ENCODE assay signal across 33 cellular contexts in the genomic region with DNA sequence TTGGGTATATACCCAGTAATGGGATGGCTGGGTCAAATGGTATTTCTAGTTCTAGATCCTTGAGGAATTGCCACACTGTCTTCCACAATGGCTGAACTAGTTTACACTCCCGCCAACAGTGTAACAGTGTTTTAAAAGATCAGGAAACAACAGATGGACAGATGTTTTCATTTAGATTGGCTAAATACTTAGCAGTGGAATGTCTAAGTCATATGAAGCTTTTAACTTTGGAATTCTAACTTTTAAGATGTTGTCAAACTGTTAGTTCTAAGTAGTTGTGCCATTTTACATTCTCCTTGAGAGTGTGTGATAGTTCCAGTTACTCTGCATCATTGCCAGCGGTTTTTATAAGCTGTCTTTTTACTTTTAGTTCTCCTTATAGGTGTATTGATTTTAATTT.
"Had no signal": no experiment of that assay in that cellular context is flagged by ENCODE, and none has a peak within 500 bp of the region (broad histone marks: within the 10 kb centered on the region; RNA-seq: fewer than 3 reads in every experiment).

No MANE protein-coding gene starts in this region.

- H3K4me3 ChIP-seq: coronary artery, dorsolateral prefrontal cortex, heart left ventricle, pancreas, psoas muscle, sigmoid colon, uterus had no signal

- H3K27ac ChIP-seq: brain microvascular endothelial cell, coronary artery, dorsolateral prefrontal cortex, heart left ventricle, pancreas, psoas muscle, sigmoid colon, uterus, WERI-Rb-1 had no signal

- H3K9me3 ChIP-seq: pancreas, psoas muscle, sigmoid colon, uterus had no signal

- DNase-seq: activated CD4-positive, alpha-beta memory T cell treated with anti-CD3 and anti-CD28 coated beads for 36 hours; activated CD4-positive, alpha-beta T cell treated with anti-CD3 and anti-CD28 coated beads for 48 hours; activated CD8-positive, alpha-beta memory T cell treated with anti-CD3 and anti-CD28 coated beads, Interleukin-2, amount 50 U/mL, for 48 hours; activated gamma-delta T cell; activated naive CD4-positive, alpha-beta T cell treated with anti-CD3 and anti-CD28 coated beads, Interleukin-2, amount 10 ng/mL, durations not matched to agents 7 days and 5 days; activated naive CD8-positive, alpha-beta T cell treated with anti-CD3 and anti-CD28 coated beads, Interleukin-2, amount 10 ng/mL, durations not matched to agents 7 days and 5 days; activated T-cell treated with anti-CD3 and anti-CD28 coated beads, Interleukin-2, amount 50 U/mL, for 24 hours; amniotic stem cell; brain microvascular endothelial cell; dorsolateral prefrontal cortex; effector memory CD4-positive, alpha-beta T cell; erythroblast; heart left ventricle; hypothalamus; immature natural killer cell; kidney; naive B cell; pancreas; psoas muscle; sigmoid colon; small intestine; stimulated activated CD4-positive, alpha-beta T cell treated with anti-CD3 and anti-CD28 coated beads, Interleukin-1b, Interleukin-23, amount 100 ng/mL, for 48 hours; stimulated activated CD4-positive, alpha-beta T cell treated with anti-CD3 and anti-CD28 coated beads, Interleukin-4, amount 100 ng/mL, for 4 hours; stimulated activated CD8-positive, alpha-beta memory T cell treated with anti-CD3 and anti-CD28 coated beads, Interleukin-4, amount 100 ng/mL, for 48 hours; stimulated activated naive CD8-positive, alpha-beta T cell treated with anti-CD3 and anti-CD28 coated beads, Interleukin-15, amount 100 ng/mL, for 72 hours; substantia nigra; T-helper 17 cell; T1000; uterus; WERI-Rb-1 had no signal

- H3K27me3 ChIP-seq: brain microvascular endothelial cell, dorsolateral prefrontal cortex, heart left ventricle, pancreas, sigmoid colon, uterus had no signal

- H3K4me1 ChIP-seq: heart left ventricle, pancreas, psoas muscle, sigmoid colon, uterus had no signal

- H3K36me3 ChIP-seq: brain microvascular endothelial cell, heart left ventricle, pancreas, sigmoid colon, uterus, WERI-Rb-1 had no signal

- ATAC-seq: activated CD4-positive, CD25-positive, alpha-beta regulatory T cell treated with anti-CD3 and anti-CD28 coated beads, Interleukin-2, amount 50 U/mL, for 24 hours; heart left ventricle; pancreas; psoas muscle; stimulated activated memory B cell treated with anti-CD40 and anti-IgM and Interleukin-4, amounts not matched to agents 10 μg/mL and 1 μg/mL and 100 μg/mL, for 72 hours; stimulated activated naive CD8-positive, alpha-beta T cell treated with anti-CD3 and anti-CD28 coated beads, Interleukin-15, amount 100 ng/mL, for 72 hours; T-helper 17 cell had no signal
